Comparison of ENCODE assay signal across 24 cellular contexts in the genomic region with DNA sequence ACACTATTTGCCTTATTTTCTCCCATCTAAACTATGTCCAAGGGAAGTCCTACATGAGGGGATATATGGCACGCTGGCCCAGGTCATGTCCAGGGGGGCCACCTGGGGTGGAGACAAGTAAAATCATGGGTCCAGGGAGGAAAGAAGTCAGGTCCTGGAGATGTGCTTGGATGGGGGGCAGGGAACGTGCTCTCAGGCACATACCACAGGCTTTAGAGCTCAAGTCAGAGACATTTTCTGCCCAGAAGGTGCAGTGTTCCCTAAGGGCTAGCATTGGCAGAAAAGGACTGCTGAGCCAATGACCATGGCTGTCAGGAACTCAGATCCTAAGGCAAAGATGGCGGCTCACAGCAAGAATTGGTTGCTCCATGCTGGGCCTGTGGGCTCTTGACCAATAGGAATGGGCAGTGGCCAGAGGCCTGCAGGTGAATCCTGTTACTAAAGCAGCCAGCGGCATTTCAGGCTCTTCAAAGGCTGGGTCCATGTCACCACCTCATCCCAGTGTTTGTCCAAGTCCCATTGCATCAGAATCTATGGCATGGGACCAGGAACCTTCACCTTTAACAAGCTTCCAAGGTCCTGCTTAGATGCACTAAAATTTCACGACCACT.
DNase-seq lines count a peak whose midpoint lies in the region; ATAC-seq, FAIRE-seq and TF ChIP-seq lines count a peak whose summit lies in the region.
"Had no signal": no experiment of that assay in that cellular context is flagged by ENCODE, and none has a peak within 500 bp of the region (broad histone marks: within the 10 kb centered on the region; RNA-seq: fewer than 3 reads in every experiment).

No MANE protein-coding gene starts in this region.

- H3K9me3 ChIP-seq in HepG2 (ENCODE audit: low read length) = no peaks in the 10 kb centered on the region

- H3K27ac Mint-ChIP-seq in WTC11 (no peak overlapping the region), osteocyte (ENCODE audit: unreplicated experiment) (no peak overlapping the region)
- H3K27ac Mint-ChIP-seq in activated CD4-positive, alpha-beta T cell treated with anti-CD3 and anti-CD28 coated beads, Interleukin-2, amount 10 ng/mL, durations not matched to agents 7 days and 5 days = no peak overlapping the region
- H3K27ac Mint-ChIP-seq: CD4-positive, alpha-beta memory T cell; GM23338; H9 had no signal

- no TSS peak for BruUV-seq in HepG2 (replicated peaks; lab: Mats Ljungman, UMichigan)

- 31% methylated on average over 3 of the region's 5 CpGs for WGBS in HepG2 (ENCODE audit: low lambda C conversion rate)

- H3K4me3 ChIP-seq in HepG2 (replicated peaks in 1 of 3; ENCODE audit: insufficient read depth in 1 of 3, low read depth in 2 of 3, low read length in 3 of 3) = no peak overlapping the region
- H3K4me3 ChIP-seq: BLaER1, GM23338, SK-N-MC had no signal

- H3K27ac ChIP-seq in C4-2B = peak overlapping the region; percentile 4; the same call in 1 of the 2 replicates
- H3K27ac ChIP-seq in HepG2 (ENCODE audit: extremely low read length, insufficient read depth, low read length) = no peak overlapping the region
- H3K27ac ChIP-seq: BLaER1, SK-N-MC had no signal

- no peaks in the 10 kb centered on the region for H3K4me1 ChIP-seq in HepG2 (ENCODE audit: insufficient read depth, low read length)

- no peak for FAIRE-seq in HepG2 (lab: Jason Lieb, UNC)
- FAIRE-seq: G401.6, RCC 7860 had no signal

- H3K36me3 Mint-ChIP-seq in WTC11 (peaks cover 13% of the 10 kb centered on the region), osteocyte (ENCODE audit: unreplicated experiment) (no peaks in the 10 kb centered on the region)
- no peaks in the 10 kb centered on the region for H3K36me3 Mint-ChIP-seq in activated CD4-positive, alpha-beta T cell treated with anti-CD3 and anti-CD28 coated beads, Interleukin-2, amount 10 ng/mL, durations not matched to agents 7 days and 5 days (ENCODE audit: low read depth)
- H3K36me3 Mint-ChIP-seq: CD4-positive, alpha-beta memory T cell had no signal

- H2AFZ ChIP-seq in HepG2 (ENCODE audit: low read length) = no peak overlapping the region
- H2AFZ ChIP-seq: GM23338 had no signal

- H3K9ac ChIP-seq in HepG2 (ENCODE audit: insufficient read depth, low read depth, low read length) = no peak overlapping the region
- H3K9ac ChIP-seq: BLaER1 had no signal

- H3K27me3 Mint-ChIP-seq in WTC11 (ENCODE audit: low read depth) = peaks cover 3% of the 10 kb centered on the region; the same call in 1 of the 2 replicates
- peaks cover 74% of the 10 kb centered on the region for H3K27me3 Mint-ChIP-seq in osteocyte (ENCODE audit: unreplicated experiment)
- peaks cover 33% of the 10 kb centered on the region for H3K27me3 Mint-ChIP-seq in activated CD4-positive, alpha-beta T cell treated with anti-CD3 and anti-CD28 coated beads, Interleukin-2, amount 10 ng/mL, durations not matched to agents 7 days and 5 days

- no peak for TF ChIP-seq POLR2A in HepG2 (IDR thresholded peaks at IDR 0.05; ENCODE audit: insufficient read depth in 1 of 2, low read depth in 2 of 2, low read length in 2 of 2)

- TF ChIP-seq EP300 in HepG2 (IDR thresholded peaks at IDR 0.05; ENCODE audit: low read depth in 2 of 2, low read length in 2 of 2) (no peak), HepG2 (CRISPR knock-in tag; IDR thresholded peaks at IDR 0.05; ENCODE audit: borderline replicate concordance) (no peak)

- intact Hi-C loops in HepG2 (cut with micrococcal nuclease; ENCODE audit: unreplicated experiment) = no loop called here

- H3K9me3 Mint-ChIP-seq in WTC11 = peaks cover 18% of the 10 kb centered on the region
- H3K9me3 Mint-ChIP-seq in osteocyte (ENCODE audit: unreplicated experiment) = peaks cover 3% of the 10 kb centered on the region
- H3K9me3 Mint-ChIP-seq in activated CD4-positive, alpha-beta T cell treated with anti-CD3 and anti-CD28 coated beads, Interleukin-2, amount 10 ng/mL, durations not matched to agents 7 days and 5 days = peaks cover 3% of the 10 kb centered on the region
- H3K9me3 Mint-ChIP-seq: CD4-positive, alpha-beta memory T cell had no signal

- no peaks in the 10 kb centered on the region for H3K79me2 ChIP-seq in HepG2 (ENCODE audit: insufficient read depth, low read length)

- H3K4me3 Mint-ChIP-seq in WTC11 = no peak overlapping the region
- H3K4me3 Mint-ChIP-seq in osteocyte (ENCODE audit: unreplicated experiment) = no peak overlapping the region
- no peak overlapping the region for H3K4me3 Mint-ChIP-seq in activated CD4-positive, alpha-beta T cell treated with anti-CD3 and anti-CD28 coated beads, Interleukin-2, amount 10 ng/mL, durations not matched to agents 7 days and 5 days
- H3K4me3 Mint-ChIP-seq: CD4-positive, alpha-beta memory T cell; GM23338; H9 had no signal

- POLR2A ChIA-PET in WTC11 (lab: Charles Lee) = no interaction called here
- POLR2A ChIA-PET in HepG2 (lab: Yijun Ruan, JAX) = no interaction called here
- POLR2A ChIA-PET in activated CD4-positive, alpha-beta T cell treated with anti-CD3 and anti-CD28 coated beads, Interleukin-2, amount 10 ng/mL, durations not matched to agents 7 days and 5 days (lab: Charles Lee) = no interaction called here

- TF ChIP-seq CTCF in C4-2B (conservative IDR thresholded peaks at IDR 0.05) (no peak), WTC11 (IDR thresholded peaks at IDR 0.05) (no peak), HepG2 (CRISPR knock-in tag; IDR thresholded peaks at IDR 0.05) (no peak), osteocyte (IDR thresholded peaks at IDR 0.05) (no peak)

- H3K4me1 Mint-ChIP-seq in WTC11 (no peaks in the 10 kb centered on the region), osteocyte (ENCODE audit: unreplicated experiment) (no peaks in the 10 kb centered on the region)
- peaks cover 8% of the 10 kb centered on the region for H3K4me1 Mint-ChIP-seq in activated CD4-positive, alpha-beta T cell treated with anti-CD3 and anti-CD28 coated beads, Interleukin-2, amount 10 ng/mL, durations not matched to agents 7 days and 5 days
- H3K4me1 Mint-ChIP-seq: GM23338, H9 had no signal

- TF ChIP-seq RAD21 in HepG2 (CRISPR knock-in tag; IDR thresholded peaks at IDR 0.05) = no peak

- peaks cover 7% of the 10 kb centered on the region; the same call in 1 of the 2 replicates for H4K20me1 ChIP-seq in HepG2 (ENCODE audit: insufficient read depth, low read length)
- H4K20me1 ChIP-seq: BLaER1 had no signal

- H3K36me3 ChIP-seq in HepG2 (replicated peaks in 1 of 2; ENCODE audit: control insufficient read depth in 1 of 2, insufficient read depth in 2 of 2, low read length in 2 of 2) = no peaks in the 10 kb centered on the region
- H3K36me3 ChIP-seq: BLaER1 had no signal

- CTCF ChIA-PET in WTC11 (lab: Charles Lee) (no interaction called here), HepG2 (lab: Yijun Ruan, JAX; ENCODE audit: low intra/inter-chr PET ratio, low total read pairs) (no interaction called here)
- CTCF ChIA-PET in activated CD4-positive, alpha-beta T cell treated with anti-CD3 and anti-CD28 coated beads, Interleukin-2, amount 10 ng/mL, durations not matched to agents 7 days and 5 days (lab: Charles Lee) = no interaction called here

- H3K4me2 ChIP-seq in HepG2 (ENCODE audit: low read depth, low read length) = no peak overlapping the region
- H3K4me2 ChIP-seq: BLaER1, GM23338 had no signal

- in situ Hi-C loops in HepG2 (cut with HindIII; ENCODE audit: extremely low pct_ligation_motif_present, low pct_unique_long_range_greater_than_20kb) = no loop called here

- ATAC-seq in WTC11 (no peak), HepG2 (peak; percentile 63), GM18868 (IDR thresholded peaks at IDR 0.05; ENCODE audit: unreplicated experiment) (no peak)
- ATAC-seq: GM23338 had no signal

- peaks cover 2 to 85% of the 10 kb centered on the region in 2 experiments; a peak in 3 of 5 replicates for H3K27me3 ChIP-seq in HepG2 (ENCODE audit: control insufficient read depth in 1 of 2, insufficient read depth in 2 of 2, low read length in 2 of 2)

- no peak for DNase-seq in WTC11 (ENCODE audit: low spot score)
- peak; percentile 44 for DNase-seq in HepG2 (ENCODE audit: low spot score)
- peak; percentile 71 for DNase-seq in osteocyte (ENCODE audit: extremely low spot score, unreplicated experiment)
- no peak for DNase-seq in EL
- no peak for DNase-seq in activated CD4-positive, alpha-beta T cell treated with anti-CD3 and anti-CD28 coated beads, Interleukin-2, amount 10 ng/mL, durations not matched to agents 7 days and 5 days
- DNase-seq: CD4-positive, alpha-beta memory T cell; COR-L47; DMS53; H9; NCI-H1092 treated with DMSO at 0.1 percent for 48 hours; NCI-H146; NCI-H1930; NCI-H2107; NCI-H446; NCI-H524 treated with DMSO at 0.1 percent for 48 hours; NCI-H774; SIG-M5 had no signal

TF ChIP-seq in WTC11, 78 proteins besides CTCF, POLR2A, EP300 and RAD21:
- TF ChIP-seq, protein P1, sequence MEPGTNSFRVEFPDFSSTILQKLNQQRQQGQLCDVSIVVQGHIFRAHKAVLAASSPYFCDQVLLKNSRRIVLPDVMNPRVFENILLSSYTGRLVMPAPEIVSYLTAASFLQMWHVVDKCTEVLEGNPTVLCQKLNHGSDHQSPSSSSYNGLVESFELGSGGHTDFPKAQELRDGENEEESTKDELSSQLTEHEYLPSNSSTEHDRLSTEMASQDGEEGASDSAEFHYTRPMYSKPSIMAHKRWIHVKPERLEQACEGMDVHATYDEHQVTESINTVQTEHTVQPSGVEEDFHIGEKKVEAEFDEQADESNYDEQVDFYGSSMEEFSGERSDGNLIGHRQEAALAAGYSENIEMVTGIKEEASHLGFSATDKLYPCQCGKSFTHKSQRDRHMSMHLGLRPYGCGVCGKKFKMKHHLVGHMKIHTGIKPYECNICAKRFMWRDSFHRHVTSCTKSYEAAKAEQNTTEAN (CRISPR knock-in tag; IDR thresholded peaks at IDR 0.05) = no peak
- TF ChIP-seq GABPB1 (CRISPR knock-in tag; IDR thresholded peaks at IDR 0.05) (peak; percentile 83), RORB (CRISPR knock-in tag; IDR thresholded peaks at IDR 0.05) (no peak), MYBL2 (CRISPR knock-in tag; IDR thresholded peaks at IDR 0.05) (no peak)

TF ChIP-seq in HepG2, 621 proteins besides CTCF, POLR2A, EP300 and RAD21 (continues in another document):
- TF ChIP-seq CEBPG (CRISPR knock-in tag; IDR thresholded peaks at IDR 0.05) (peak; percentile 51; the same call in 1 of the 2 replicates), ZNF777 (CRISPR knock-in tag; IDR thresholded peaks at IDR 0.05) (no peak), NAIF1 (CRISPR knock-in tag; IDR thresholded peaks at IDR 0.05; ENCODE audit: borderline replicate concordance) (no peak), PAF1 (CRISPR knock-in tag; IDR thresholded peaks at IDR 0.05) (no peak), ZNF382 (CRISPR knock-in tag; IDR thresholded peaks at IDR 0.05; ENCODE audit: borderline replicate concordance) (no peak), ZFP41 (CRISPR knock-in tag; IDR thresholded peaks at IDR 0.05; ENCODE audit: borderline replicate concordance) (no peak), ZMYM2 (CRISPR knock-in tag; IDR thresholded peaks at IDR 0.05) (no peak)

Comparison
In these comparisons a context has a peak if more than half of its experiments do, and no peak if none do; other contexts are left out.
1. DNase-seq: peak in HepG2 (single experiment) and osteocyte (single experiment); none in WTC11 (single experiment), EL (single experiment) and activated CD4-positive, alpha-beta T cell treated with anti-CD3 and anti-CD28 coated beads, Interleukin-2, amount 10 ng/mL, durations not matched to agents 7 days and 5 days (single experiment).